10 cellular contexts compared by ENCODE assay signal in genomic region chr9:14585730-14586473, GRCh38.
DNase-seq lines count a peak whose midpoint lies in the region; ATAC-seq and TF ChIP-seq lines count a peak whose summit lies in the region.
"Had no signal": no experiment of that assay in that cellular context is flagged by ENCODE, and none has a peak within 500 bp of the region (broad histone marks: within the 10 kb centered on the region; RNA-seq: fewer than 3 reads in every experiment).

No MANE protein-coding gene starts in this region.

- no peak overlapping the region for H3K4me3 Mint-ChIP-seq in activated CD8-positive, alpha-beta memory T cell treated with anti-CD3 and anti-CD28 coated beads, Interleukin-2, amount 10 ng/mL, durations not matched to agents 7 days and 5 days
- H3K4me3 Mint-ChIP-seq in natural killer cell: peak overlapping the region; percentile 45

- intact Hi-C loops in natural killer cell (cut with micrococcal nuclease): no loop called here

- CTCF ChIA-PET in activated CD8-positive, alpha-beta memory T cell treated with anti-CD3 and anti-CD28 coated beads, Interleukin-2, amount 10 ng/mL, durations not matched to agents 7 days and 5 days (lab: Charles Lee): no interaction called here

- H3K27me3 Mint-ChIP-seq in activated CD8-positive, alpha-beta memory T cell treated with anti-CD3 and anti-CD28 coated beads, Interleukin-2, amount 10 ng/mL, durations not matched to agents 7 days and 5 days: peaks cover 38% of the 10 kb centered on the region
- H3K27me3 Mint-ChIP-seq in natural killer cell (ENCODE audit: low read depth in 2 of 2): peaks cover 0 to 8% of the 10 kb centered on the region in 2 donors

- peaks cover 12% of the 10 kb centered on the region for H3K36me3 Mint-ChIP-seq in activated CD8-positive, alpha-beta memory T cell treated with anti-CD3 and anti-CD28 coated beads, Interleukin-2, amount 10 ng/mL, durations not matched to agents 7 days and 5 days
- H3K36me3 Mint-ChIP-seq in natural killer cell: peaks cover 8% of the 10 kb centered on the region

- H3K4me1 Mint-ChIP-seq in activated CD8-positive, alpha-beta memory T cell treated with anti-CD3 and anti-CD28 coated beads, Interleukin-2, amount 10 ng/mL, durations not matched to agents 7 days and 5 days: peaks cover 18% of the 10 kb centered on the region
- H3K4me1 Mint-ChIP-seq in natural killer cell: peaks cover 25 to 41% of the 10 kb centered on the region in 2 donors

- H3K27ac Mint-ChIP-seq in activated CD8-positive, alpha-beta memory T cell treated with anti-CD3 and anti-CD28 coated beads, Interleukin-2, amount 10 ng/mL, durations not matched to agents 7 days and 5 days: no peak overlapping the region
- peak overlapping the region in 1 of 2 donors; percentile 76 for H3K27ac Mint-ChIP-seq in natural killer cell

- TF ChIP-seq CTCF in natural killer cell (IDR thresholded peaks at IDR 0.05): no peak

- DNase-seq in activated CD8-positive, alpha-beta memory T cell treated with anti-CD3 and anti-CD28 coated beads, Interleukin-2, amount 10 ng/mL, durations not matched to agents 7 days and 5 days: peak; percentile 84
- DNase-seq in activated CD8-positive, alpha-beta memory T cell treated with anti-CD3 and anti-CD28 coated beads, Interleukin-2, amount 50 U/mL, for 48 hours: no peak
- DNase-seq in natural killer cell: no peak
- DNase-seq in KG1 (lab: John Stamatoyannopoulos, UW): no peak
- no peak for DNase-seq in Ammon's horn (ENCODE audit: low spot score)
- DNase-seq in NCI-H446 (lab: John Stamatoyannopoulos, UW): no peak
- DNase-seq: activated CD8-positive, alpha-beta memory T cell treated with anti-CD3 and anti-CD28 coated beads for 24 hours; NCI-H510A treated with DMSO at 0.1 percent for 48 hours had no signal

- peak; percentile 91 for ATAC-seq in activated CD8-positive, alpha-beta memory T cell treated with anti-CD3 and anti-CD28 coated beads, Interleukin-2, amount 10 ng/mL, durations not matched to agents 7 days and 5 days
- ATAC-seq in GM21717 (IDR thresholded peaks at IDR 0.05; ENCODE audit: unreplicated experiment) (peak; percentile 100), HG03469 (IDR thresholded peaks at IDR 0.05; ENCODE audit: unreplicated experiment) (peak; percentile 98), natural killer cell (peak; percentile 62 to 89 (median 67))

- peaks cover 4% of the 10 kb centered on the region for H3K9me3 Mint-ChIP-seq in activated CD8-positive, alpha-beta memory T cell treated with anti-CD3 and anti-CD28 coated beads, Interleukin-2, amount 10 ng/mL, durations not matched to agents 7 days and 5 days (ENCODE audit: low read depth)
- H3K9me3 Mint-ChIP-seq in natural killer cell: peaks cover 0 to 2% of the 10 kb centered on the region in 2 donors
